In the genomic region with DNA sequence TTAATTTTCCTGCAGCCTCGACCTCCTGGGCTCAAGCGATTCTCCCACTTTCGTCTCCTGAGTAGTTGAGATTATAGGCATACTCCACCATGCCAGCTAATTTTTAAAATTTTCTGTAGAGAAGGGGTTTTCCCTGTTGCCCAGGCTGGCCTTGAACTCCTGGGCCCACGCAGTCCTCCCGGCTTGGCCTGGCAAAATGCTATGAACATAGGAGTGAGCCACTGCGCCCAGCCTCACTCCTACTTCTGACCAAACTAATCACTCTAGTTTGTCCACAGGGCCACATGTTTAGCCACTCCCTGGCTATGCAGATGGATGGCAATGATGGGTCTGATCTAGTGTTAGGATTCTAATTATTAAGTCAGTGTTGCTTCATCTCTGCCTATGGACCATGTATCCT, we compare ENCODE assay signal across 28 cellular contexts.
"Had no signal": no experiment of that assay in that cellular context is flagged by ENCODE, and none has a peak within 500 bp of the region (broad histone marks: within the 10 kb centered on the region; RNA-seq: fewer than 3 reads in every experiment).

No MANE protein-coding gene starts in this region.

- ATAC-seq: effector memory CD8-positive, alpha-beta T cell; esophagus mucosa; foreskin keratinocyte; gastrocnemius medialis; gastroesophageal sphincter; heart left ventricle; heart right ventricle had no signal

- H3K27me3 ChIP-seq: colonic mucosa, dorsolateral prefrontal cortex, esophagus muscularis mucosa, esophagus squamous epithelium, foreskin keratinocyte, gastrocnemius medialis, gastroesophageal sphincter, heart left ventricle, heart right ventricle had no signal

- H3K27ac ChIP-seq: colonic mucosa, coronary artery, dorsolateral prefrontal cortex, epithelial cell of prostate, esophagus muscularis mucosa, esophagus squamous epithelium, foreskin keratinocyte, gastrocnemius medialis, gastroesophageal sphincter, heart left ventricle, heart right ventricle had no signal

- H3K9me3 ChIP-seq: colonic mucosa, esophagus muscularis mucosa, esophagus squamous epithelium, gastrocnemius medialis, gastroesophageal sphincter, heart left ventricle, heart right ventricle had no signal

- H3K36me3 ChIP-seq: colonic mucosa, esophagus squamous epithelium, gastrocnemius medialis had no signal

- H3K4me3 ChIP-seq: colonic mucosa, coronary artery, dorsolateral prefrontal cortex, esophagus muscularis mucosa, esophagus squamous epithelium, gastrocnemius medialis, gastroesophageal sphincter, heart left ventricle, heart right ventricle had no signal

- FAIRE-seq: colon, endometrium, endothelial cell of umbilical vein, frontal cortex had no signal

- H3K4me1 ChIP-seq: colonic mucosa, esophagus muscularis mucosa, esophagus squamous epithelium, foreskin keratinocyte, gastrocnemius medialis, gastroesophageal sphincter, heart left ventricle, heart right ventricle had no signal

- DNase-seq: colonic mucosa; cortex of kidney; dermis blood vessel endothelial cell; dorsolateral prefrontal cortex; effector CD4-positive, alpha-beta T cell; effector CD8-positive, alpha-beta T cell; effector memory CD4-positive, alpha-beta T cell; effector memory CD8-positive, alpha-beta T cell; endodermal cell; erythroblast; esophagus squamous epithelium; foreskin fibroblast; foreskin keratinocyte; foreskin melanocyte; gastrocnemius medialis; glutamatergic neuron; head of caudate nucleus; heart left ventricle; heart right ventricle had no signal
